ENCODE assay signal across 15 cellular contexts in the genomic region with DNA sequence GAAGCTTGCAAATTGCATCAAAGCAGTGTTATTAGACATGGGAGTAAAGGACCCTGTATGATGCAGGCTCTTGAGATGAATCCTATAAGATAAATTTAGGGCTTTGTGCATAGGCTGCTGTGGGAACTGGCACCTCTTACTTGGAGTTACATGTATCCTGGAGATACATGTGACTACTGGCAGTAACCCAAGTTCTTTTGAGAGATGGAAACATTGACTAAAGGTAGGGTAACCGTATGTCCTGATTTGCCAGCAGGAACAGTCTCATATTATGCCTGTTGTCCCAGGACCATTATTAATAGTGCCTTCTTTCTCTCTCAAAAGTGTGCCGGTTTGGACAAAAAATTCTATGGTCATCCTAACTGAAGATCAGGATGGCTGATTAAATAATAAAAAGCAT.
"Had no signal": no experiment of that assay in that cellular context is flagged by ENCODE, and none has a peak within 500 bp of the region (broad histone marks: within the 10 kb centered on the region; RNA-seq: fewer than 3 reads in every experiment).

No MANE protein-coding gene starts in this region.

- DNase-seq: activated CD4-positive, alpha-beta T cell treated with anti-CD3 and anti-CD28 coated beads for 36 hours; activated CD4-positive, alpha-beta T cell treated with anti-CD3 and anti-CD28 coated beads, Interleukin-2, amount 50 U/mL, for 48 hours; amniotic stem cell; erythroblast; foreskin melanocyte; glutamatergic neuron; mucosa of descending colon; naive B cell; psoas muscle; right lobe of liver; small intestine; stimulated activated CD4-positive, alpha-beta T cell treated with anti-CD3 and anti-CD28 coated beads, Interleukin-15, amount 100 ng/mL, for 24 hours; stimulated activated CD4-positive, alpha-beta T cell treated with anti-CD3 and anti-CD28 coated beads, Interleukin-4, amount 100 ng/mL, for 1 hour; stomach; trophoblast cell had no signal
